ENCODE assay signal across 1 cellular context in genomic region chr19:10390652-10391286, GRCh38.
TF ChIP-seq lines count a peak whose summit lies in the region.

No MANE protein-coding gene starts in this region.

TF ChIP-seq in GM12878, 131 proteins besides CTCF, POLR2A, EP300 and RAD21:
- TF ChIP-seq GABPA (IDR thresholded peaks at IDR 0.05; ENCODE audit: low read depth) (no peak), MEF2B (IDR thresholded peaks at IDR 0.05; ENCODE audit: partially characterized antibody, poor library complexity, severe bottlenecking) (peak; percentile 90), ZNF384 (IDR thresholded peaks at IDR 0.05; ENCODE audit: borderline replicate concordance, low read depth, low read length) (peak; percentile 52; the same call in 1 of the 2 replicates), CREM (IDR thresholded peaks at IDR 0.05; ENCODE audit: low read depth) (no peak), RUNX3 (IDR thresholded peaks at IDR 0.05; ENCODE audit: low read length) (peak; percentile 5; the same call in 1 of the 2 replicates), BHLHE40 (IDR thresholded peaks at IDR 0.05; ENCODE audit: borderline replicate concordance in 1 of 2, low read depth in 2 of 2, low read length in 1 of 2) (0 out of 4 replicates have a peak, but pooled peaks of 1 of the 2 experiments have one; percentile 31), HCFC1 (IDR thresholded peaks at IDR 0.05; ENCODE audit: low read length) (no peak), NBN (IDR thresholded peaks at IDR 0.05) (peak; percentile 68), SRF (IDR thresholded peaks at IDR 0.05; ENCODE audit: low read depth in 2 of 2, low read length in 2 of 2) (no peak), POLR2AphosphoS5 (IDR thresholded peaks at IDR 0.05; ENCODE audit: low read length) (0 out of 2 replicates have a peak, but pooled peaks have one; percentile 43), ESRRA (IDR thresholded peaks at IDR 0.05; ENCODE audit: low read length) (no peak), STAT1 (conservative IDR thresholded peaks at IDR 0.05) (no peak), IKZF1 (conservative IDR thresholded peaks at IDR 0.05) (peak; percentile 63), EED (IDR thresholded peaks at IDR 0.05; ENCODE audit: low read depth) (peak; percentile 60), EZH2 (IDR thresholded peaks at IDR 0.05; ENCODE audit: borderline replicate concordance, control insufficient read depth, low read depth, low read length) (no peak), TCF12 (IDR thresholded peaks at IDR 0.05; ENCODE audit: low read depth, low read length) (0 out of 2 replicates have a peak, but pooled peaks have one; percentile 18), HDGF (IDR thresholded peaks at IDR 0.05) (peak; percentile 51), NR2F1 (conservative IDR thresholded peaks at IDR 0.05) (no peak), IKZF2 (IDR thresholded peaks at IDR 0.05) (peak; percentile 57 to 64), YY1 (IDR thresholded peaks at IDR 0.05; ENCODE audit: low read depth, low read length) (peak; percentile 43; the same call in 1 of the 2 replicates), SREBF2 (IDR thresholded peaks at IDR 0.05; ENCODE audit: low read length) (no peak), TAF1 (IDR thresholded peaks at IDR 0.05; ENCODE audit: borderline replicate concordance, low read depth, low read length) (no peak), ZNF24 (IDR thresholded peaks at IDR 0.05) (no peak), PAX8 (IDR thresholded peaks at IDR 0.05) (no peak), SMC3 (IDR thresholded peaks at IDR 0.05; ENCODE audit: borderline replicate concordance, low read length) (peak; percentile 90)
- TF ChIP-seq, protein P1, sequence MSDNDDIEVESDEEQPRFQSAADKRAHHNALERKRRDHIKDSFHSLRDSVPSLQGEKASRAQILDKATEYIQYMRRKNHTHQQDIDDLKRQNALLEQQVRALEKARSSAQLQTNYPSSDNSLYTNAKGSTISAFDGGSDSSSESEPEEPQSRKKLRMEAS (IDR thresholded peaks at IDR 0.05; ENCODE audit: low read depth, low read length): no peak
- TF ChIP-seq, protein P2, sequence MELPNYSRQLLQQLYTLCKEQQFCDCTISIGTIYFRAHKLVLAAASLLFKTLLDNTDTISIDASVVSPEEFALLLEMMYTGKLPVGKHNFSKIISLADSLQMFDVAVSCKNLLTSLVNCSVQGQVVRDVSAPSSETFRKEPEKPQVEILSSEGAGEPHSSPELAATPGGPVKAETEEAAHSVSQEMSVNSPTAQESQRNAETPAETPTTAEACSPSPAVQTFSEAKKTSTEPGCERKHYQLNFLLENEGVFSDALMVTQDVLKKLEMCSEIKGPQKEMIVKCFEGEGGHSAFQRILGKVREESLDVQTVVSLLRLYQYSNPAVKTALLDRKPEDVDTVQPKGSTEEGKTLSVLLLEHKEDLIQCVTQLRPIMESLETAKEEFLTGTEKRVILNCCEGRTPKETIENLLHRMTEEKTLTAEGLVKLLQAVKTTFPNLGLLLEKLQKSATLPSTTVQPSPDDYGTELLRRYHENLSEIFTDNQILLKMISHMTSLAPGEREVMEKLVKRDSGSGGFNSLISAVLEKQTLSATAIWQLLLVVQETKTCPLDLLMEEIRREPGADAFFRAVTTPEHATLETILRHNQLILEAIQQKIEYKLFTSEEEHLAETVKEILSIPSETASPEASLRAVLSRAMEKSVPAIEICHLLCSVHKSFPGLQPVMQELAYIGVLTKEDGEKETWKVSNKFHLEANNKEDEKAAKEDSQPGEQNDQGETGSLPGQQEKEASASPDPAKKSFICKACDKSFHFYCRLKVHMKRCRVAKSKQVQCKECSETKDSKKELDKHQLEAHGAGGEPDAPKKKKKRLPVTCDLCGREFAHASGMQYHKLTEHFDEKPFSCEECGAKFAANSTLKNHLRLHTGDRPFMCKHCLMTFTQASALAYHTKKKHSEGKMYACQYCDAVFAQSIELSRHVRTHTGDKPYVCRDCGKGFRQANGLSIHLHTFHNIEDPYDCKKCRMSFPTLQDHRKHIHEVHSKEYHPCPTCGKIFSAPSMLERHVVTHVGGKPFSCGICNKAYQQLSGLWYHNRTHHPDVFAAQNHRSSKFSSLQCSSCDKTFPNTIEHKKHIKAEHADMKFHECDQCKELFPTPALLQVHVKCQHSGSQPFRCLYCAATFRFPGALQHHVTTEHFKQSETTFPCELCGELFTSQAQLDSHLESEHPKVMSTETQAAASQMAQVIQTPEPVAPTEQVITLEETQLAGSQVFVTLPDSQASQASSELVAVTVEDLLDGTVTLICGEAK (IDR thresholded peaks at IDR 0.05; ENCODE audit: borderline replicate concordance): no peak
